In genomic region chr2:99066075-99066557, GRCh38 we compare ENCODE assay signal across 1 cellular context.
TF ChIP-seq lines count a peak whose summit lies in the region.

No MANE protein-coding gene starts in this region.

TF ChIP-seq in GM23338, 12 proteins besides CTCF, POLR2A, EP300 and RAD21 (continued from another document):
- TF ChIP-seq ZNF462 (CRISPR knock-in tag; IDR thresholded peaks at IDR 0.05) (no peak), ZNF331 (CRISPR knock-in tag; IDR thresholded peaks at IDR 0.05; ENCODE audit: low read depth) (no peak), CREB1 (CRISPR knock-in tag; IDR thresholded peaks at IDR 0.05; ENCODE audit: low read depth) (no peak), EZH2phosphoT487 (IDR thresholded peaks at IDR 0.05; ENCODE audit: unreplicated experiment) (no peak)
